Comparison of ENCODE assay signal across 24 cellular contexts in the genomic region with DNA sequence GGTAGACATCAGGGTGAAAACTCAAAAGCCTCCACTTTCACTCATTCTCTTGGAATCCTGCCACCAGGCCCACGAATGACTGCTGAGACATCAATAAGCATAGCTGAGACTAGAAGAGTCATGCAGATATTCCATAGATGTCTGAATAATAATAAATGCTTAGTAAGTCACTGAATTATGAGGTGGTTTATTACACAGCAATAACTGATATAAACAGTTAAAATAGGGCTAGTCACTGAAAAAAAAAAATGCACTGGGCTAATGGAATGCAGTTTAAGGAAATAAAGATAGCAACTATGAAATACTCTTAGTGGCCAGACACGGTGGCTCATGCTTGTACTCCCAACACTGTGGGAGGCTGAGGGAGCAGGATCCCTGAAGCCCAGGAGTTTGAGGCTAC.
DNase-seq lines count a peak whose midpoint lies in the region; ATAC-seq and TF ChIP-seq lines count a peak whose summit lies in the region.
"Had no signal": no experiment of that assay in that cellular context is flagged by ENCODE, and none has a peak within 500 bp of the region (broad histone marks: within the 10 kb centered on the region; RNA-seq: fewer than 3 reads in every experiment).

No MANE protein-coding gene starts in this region.

- no peak overlapping the region for H3K27ac ChIP-seq in GM23248
- H3K27ac ChIP-seq: BLaER1 treated with 17β-estradiol and CSF1 and Interleukin-3, amounts not matched to agents 10 nM and 100 nM; PC-9; RWPE1 had no signal

- no peak for TF ChIP-seq CTCF in cardiac fibroblast (IDR thresholded peaks at IDR 0.05; ENCODE audit: low read depth, low read length)

- H3K36me3 Mint-ChIP-seq in activated T-cell treated with anti-CD3 and anti-CD28 coated beads, Interleukin-2, amount 50 U/mL, for 4 hours (ENCODE audit: insufficient read depth) = no peaks in the 10 kb centered on the region

- H3K36me3 ChIP-seq in GM23248 (ENCODE audit: low read depth) (no peaks in the 10 kb centered on the region), adipocyte (ENCODE audit: control insufficient read depth, insufficient read depth, low read length, severe bottlenecking) (no peaks in the 10 kb centered on the region)
- H3K36me3 ChIP-seq: BLaER1 treated with 17β-estradiol and CSF1 and Interleukin-3, amounts not matched to agents 10 nM and 100 nM had no signal

- peak; percentile 35 for DNase-seq in GM23248
- DNase-seq in adipocyte (ENCODE audit: low read depth) = peak; percentile 7
- peak; percentile 2 to 10 for DNase-seq in cardiac fibroblast (ENCODE audit: low read depth in 2 of 2)
- peak; percentile 68 for DNase-seq in kidney tubule cell (ENCODE audit: low spot score)
- no peak for DNase-seq in NCI-H1417 (lab: John Stamatoyannopoulos, UW)
- DNase-seq in activated T-cell treated with anti-CD3 and anti-CD28 coated beads, Interleukin-2, amount 50 U/mL, for 4 hours = no peak
- DNase-seq in NCI-H524 treated with DMSO at 0.1 percent for 48 hours (lab: John Stamatoyannopoulos, UW) = no peak
- DNase-seq: AML-193; CD4-positive, alpha-beta T cell; DMS53; H7; Karpas-422; MV-4-11; NCI-H1105; NCI-H146; NCI-H1930; NCI-H2107; NCI-H446; NCI-H526; NCI-H82; SHP77 had no signal

- no peaks in the 10 kb centered on the region for H4K20me1 ChIP-seq in GM23248 (ENCODE audit: insufficient read depth)
- H4K20me1 ChIP-seq: BLaER1 treated with 17β-estradiol and CSF1 and Interleukin-3, amounts not matched to agents 10 nM and 100 nM had no signal

- H3K4me3 Mint-ChIP-seq in activated T-cell treated with anti-CD3 and anti-CD28 coated beads, Interleukin-2, amount 50 U/mL, for 4 hours = no peak overlapping the region
- H3K4me3 Mint-ChIP-seq: CD4-positive, alpha-beta T cell had no signal

- H3K9me3 Mint-ChIP-seq in activated T-cell treated with anti-CD3 and anti-CD28 coated beads, Interleukin-2, amount 50 U/mL, for 4 hours = peaks cover 18% of the 10 kb centered on the region

- ATAC-seq in activated T-cell treated with anti-CD3 and anti-CD28 coated beads, Interleukin-2, amount 50 U/mL, for 4 hours = no peak

- H2AFZ ChIP-seq in GM23248 = no peak overlapping the region
- H2AFZ ChIP-seq: PC-9 had no signal

- H3K9me3 ChIP-seq in GM23248 (ENCODE audit: low read depth) (no peaks in the 10 kb centered on the region), adipocyte (ENCODE audit: control insufficient read depth, low read length) (no peaks in the 10 kb centered on the region)
- H3K9me3 ChIP-seq: BLaER1 treated with 17β-estradiol and CSF1 and Interleukin-3, amounts not matched to agents 10 nM and 100 nM had no signal

- H3K9me2 ChIP-seq in GM23248 (ENCODE audit: insufficient read depth) = no peaks in the 10 kb centered on the region

- H3K9ac ChIP-seq in GM23248 (no peak overlapping the region), adipocyte (ENCODE audit: low read length) (no peak overlapping the region)
- H3K9ac ChIP-seq: BLaER1 treated with 17β-estradiol and CSF1 and Interleukin-3, amounts not matched to agents 10 nM and 100 nM had no signal

- H3F3A ChIP-seq in GM23248 (ENCODE audit: insufficient read depth) = no peaks in the 10 kb centered on the region

- H3K79me2 ChIP-seq in GM23248 (ENCODE audit: insufficient read depth) = no peaks in the 10 kb centered on the region

- no peaks in the 10 kb centered on the region for H3K4me1 Mint-ChIP-seq in activated T-cell treated with anti-CD3 and anti-CD28 coated beads, Interleukin-2, amount 50 U/mL, for 4 hours (ENCODE audit: low read depth)

- H3K27me3 Mint-ChIP-seq in activated T-cell treated with anti-CD3 and anti-CD28 coated beads, Interleukin-2, amount 50 U/mL, for 4 hours (ENCODE audit: low read depth) = no peaks in the 10 kb centered on the region
- H3K27me3 Mint-ChIP-seq: CD4-positive, alpha-beta T cell had no signal

- H3K27me3 ChIP-seq in GM23248 (replicated peaks; ENCODE audit: insufficient read depth) (no peaks in the 10 kb centered on the region), adipocyte (replicated peaks; ENCODE audit: control insufficient read depth, insufficient read depth, low read length) (no peaks in the 10 kb centered on the region)
- H3K27me3 ChIP-seq: BLaER1 treated with 17β-estradiol and CSF1 and Interleukin-3, amounts not matched to agents 10 nM and 100 nM had no signal

- in situ Hi-C loops in GM23248 (cut with MboI) = no loop called here

- WGBS in GM23248 (ENCODE audit: low coverage in 1 of 2, low lambda C conversion rate in 2 of 2, missing lambda C conversion rate in 2 of 2), 2 experiments = 11% methylated on average over 2 of the region's 2 CpGs

- 0 out of 2 replicates have a peak, but pooled peaks cover 6% of the 10 kb centered on the region for H3K4me1 ChIP-seq in GM23248 (ENCODE audit: insufficient read depth)
- no peaks in the 10 kb centered on the region for H3K4me1 ChIP-seq in adipocyte (ENCODE audit: control insufficient read depth, insufficient read depth, low read length)
- H3K4me1 ChIP-seq: BLaER1 treated with 17β-estradiol and CSF1 and Interleukin-3, amounts not matched to agents 10 nM and 100 nM had no signal

- H3K4me2 ChIP-seq in GM23248 (ENCODE audit: unreplicated experiment) = no peak overlapping the region
- H3K4me2 ChIP-seq: BLaER1 treated with 17β-estradiol and CSF1 and Interleukin-3, amounts not matched to agents 10 nM and 100 nM; PC-9 had no signal

- H3K4me3 ChIP-seq in GM23248 = no peak overlapping the region
- no peak overlapping the region for H3K4me3 ChIP-seq in adipocyte (ENCODE audit: low read length)
- H3K4me3 ChIP-seq in cardiac fibroblast (replicated peaks in 1 of 2; ENCODE audit: low read depth in 2 of 2, low read length in 2 of 2) = no peak overlapping the region
- H3K4me3 ChIP-seq: BLaER1 treated with 17β-estradiol and CSF1 and Interleukin-3, amounts not matched to agents 10 nM and 100 nM; PC-9 had no signal

Comparison
In these comparisons a context has a peak if more than half of its experiments do, and no peak if none do; other contexts are left out.
1. DNase-seq: peak in GM23248 (single experiment), adipocyte (single experiment), cardiac fibroblast (2 of 2) and kidney tubule cell (single experiment); none in NCI-H1417 (0 of 3), activated T-cell treated with anti-CD3 and anti-CD28 coated beads, Interleukin-2, amount 50 U/mL, for 4 hours (single experiment) and NCI-H524 treated with DMSO at 0.1 percent for 48 hours (single experiment).